In the genomic region with DNA sequence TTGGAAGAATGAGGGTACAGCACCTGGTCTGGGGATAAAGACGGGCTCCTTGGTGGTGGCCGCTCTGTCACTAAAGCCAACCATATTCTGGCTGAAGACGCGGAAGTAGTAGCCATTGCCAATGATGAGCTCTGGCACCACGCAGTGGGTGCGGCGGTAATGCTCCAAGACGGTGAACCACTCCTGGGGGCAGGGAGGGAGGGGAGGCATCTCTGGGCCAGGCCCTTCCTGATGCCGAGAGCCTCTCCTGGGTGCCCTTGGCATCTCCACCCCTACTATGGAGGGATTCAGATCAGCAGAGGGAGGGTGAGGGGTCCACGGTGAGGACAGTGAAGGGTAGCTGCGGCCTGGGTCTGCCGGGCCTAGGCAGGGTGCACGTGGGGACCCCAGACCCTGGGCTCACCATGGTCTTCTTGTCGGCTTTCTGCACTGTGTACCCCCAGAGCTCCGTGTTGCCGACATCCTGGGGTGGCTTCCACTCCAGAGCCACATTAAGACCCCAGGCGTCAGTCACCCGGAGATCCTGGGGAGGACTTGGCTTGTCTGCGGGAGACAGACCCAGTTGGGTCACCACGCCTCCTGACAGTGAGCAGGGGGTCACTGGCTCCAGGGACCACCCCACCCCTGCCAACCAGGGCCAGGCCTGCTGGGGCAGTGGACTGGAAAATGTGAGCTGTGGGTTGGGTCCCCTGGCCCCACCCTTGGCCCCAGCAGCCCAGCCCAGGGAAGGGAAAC, we compare ENCODE assay signal across 1 cellular context.
TF ChIP-seq lines count a peak whose summit lies in the region.

No MANE protein-coding gene starts in this region.

TF ChIP-seq in SK-N-SH treated with all-trans-retinoic acid at 6 μM for 48 hours, 23 proteins besides CTCF, POLR2A, EP300 and RAD21 (continued from another document):
- TF ChIP-seq, protein P1, sequence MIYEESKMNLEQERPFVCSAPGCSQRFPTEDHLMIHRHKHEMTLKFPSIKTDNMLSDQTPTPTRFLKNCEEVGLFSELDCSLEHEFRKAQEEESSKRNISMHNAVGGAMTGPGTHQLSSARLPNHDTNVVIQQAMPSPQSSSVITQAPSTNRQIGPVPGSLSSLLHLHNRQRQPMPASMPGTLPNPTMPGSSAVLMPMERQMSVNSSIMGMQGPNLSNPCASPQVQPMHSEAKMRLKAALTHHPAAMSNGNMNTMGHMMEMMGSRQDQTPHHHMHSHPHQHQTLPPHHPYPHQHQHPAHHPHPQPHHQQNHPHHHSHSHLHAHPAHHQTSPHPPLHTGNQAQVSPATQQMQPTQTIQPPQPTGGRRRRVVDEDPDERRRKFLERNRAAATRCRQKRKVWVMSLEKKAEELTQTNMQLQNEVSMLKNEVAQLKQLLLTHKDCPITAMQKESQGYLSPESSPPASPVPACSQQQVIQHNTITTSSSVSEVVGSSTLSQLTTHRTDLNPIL (CRISPR knock-in tag; IDR thresholded peaks at IDR 0.05; ENCODE audit: low read depth), result no peak
- TF ChIP-seq, protein P2, sequence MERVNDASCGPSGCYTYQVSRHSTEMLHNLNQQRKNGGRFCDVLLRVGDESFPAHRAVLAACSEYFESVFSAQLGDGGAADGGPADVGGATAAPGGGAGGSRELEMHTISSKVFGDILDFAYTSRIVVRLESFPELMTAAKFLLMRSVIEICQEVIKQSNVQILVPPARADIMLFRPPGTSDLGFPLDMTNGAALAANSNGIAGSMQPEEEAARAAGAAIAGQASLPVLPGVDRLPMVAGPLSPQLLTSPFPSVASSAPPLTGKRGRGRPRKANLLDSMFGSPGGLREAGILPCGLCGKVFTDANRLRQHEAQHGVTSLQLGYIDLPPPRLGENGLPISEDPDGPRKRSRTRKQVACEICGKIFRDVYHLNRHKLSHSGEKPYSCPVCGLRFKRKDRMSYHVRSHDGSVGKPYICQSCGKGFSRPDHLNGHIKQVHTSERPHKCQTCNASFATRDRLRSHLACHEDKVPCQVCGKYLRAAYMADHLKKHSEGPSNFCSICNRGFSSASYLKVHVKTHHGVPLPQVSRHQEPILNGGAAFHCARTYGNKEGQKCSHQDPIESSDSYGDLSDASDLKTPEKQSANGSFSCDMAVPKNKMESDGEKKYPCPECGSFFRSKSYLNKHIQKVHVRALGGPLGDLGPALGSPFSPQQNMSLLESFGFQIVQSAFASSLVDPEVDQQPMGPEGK (CRISPR knock-in tag; IDR thresholded peaks at IDR 0.05; ENCODE audit: borderline replicate concordance), result no peak
- TF ChIP-seq PPARA (CRISPR knock-in tag; IDR thresholded peaks at IDR 0.05; ENCODE audit: borderline replicate concordance), result no peak
- TF ChIP-seq, protein P3, sequence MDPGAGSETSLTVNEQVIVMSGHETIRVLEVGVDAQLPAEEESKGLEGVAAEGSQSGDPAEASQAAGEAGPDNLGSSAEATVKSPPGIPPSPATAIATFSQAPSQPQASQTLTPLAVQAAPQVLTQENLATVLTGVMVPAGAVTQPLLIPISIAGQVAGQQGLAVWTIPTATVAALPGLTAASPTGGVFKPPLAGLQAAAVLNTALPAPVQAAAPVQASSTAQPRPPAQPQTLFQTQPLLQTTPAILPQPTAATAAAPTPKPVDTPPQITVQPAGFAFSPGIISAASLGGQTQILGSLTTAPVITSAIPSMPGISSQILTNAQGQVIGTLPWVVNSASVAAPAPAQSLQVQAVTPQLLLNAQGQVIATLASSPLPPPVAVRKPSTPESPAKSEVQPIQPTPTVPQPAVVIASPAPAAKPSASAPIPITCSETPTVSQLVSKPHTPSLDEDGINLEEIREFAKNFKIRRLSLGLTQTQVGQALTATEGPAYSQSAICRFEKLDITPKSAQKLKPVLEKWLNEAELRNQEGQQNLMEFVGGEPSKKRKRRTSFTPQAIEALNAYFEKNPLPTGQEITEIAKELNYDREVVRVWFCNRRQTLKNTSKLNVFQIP (CRISPR knock-in tag; IDR thresholded peaks at IDR 0.05; ENCODE audit: borderline replicate concordance, low read depth), result no peak
- no peak for TF ChIP-seq ZC3H10 (CRISPR knock-in tag; IDR thresholded peaks at IDR 0.05)
